In the genomic region with DNA sequence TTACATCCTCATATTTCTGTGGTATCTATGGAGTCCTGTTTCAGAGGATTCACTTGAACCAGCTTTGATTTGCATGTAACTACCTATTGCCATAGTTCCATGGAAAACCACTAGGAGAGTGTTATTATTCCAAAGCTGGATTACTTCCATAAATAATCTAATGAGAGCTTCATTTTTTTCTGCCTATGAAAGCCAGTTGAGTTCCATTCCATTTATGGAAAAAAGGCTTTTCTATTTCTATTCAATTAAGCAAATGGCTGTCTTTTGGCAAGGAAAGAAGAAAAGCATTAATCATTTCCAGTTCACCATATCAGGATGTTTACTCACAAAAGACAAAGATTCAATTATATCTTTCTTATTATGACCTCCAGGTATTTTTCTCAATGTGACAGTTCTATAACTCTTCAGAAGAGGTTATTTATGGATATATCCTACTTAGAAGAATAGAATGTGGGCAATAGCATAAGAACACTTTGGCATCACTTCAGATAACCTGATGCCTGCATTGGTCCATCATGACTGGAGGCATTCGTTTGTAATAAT, we compare ENCODE assay signal across 20 cellular contexts.
DNase-seq lines count a peak whose midpoint lies in the region; TF ChIP-seq lines count a peak whose summit lies in the region.
"Had no signal": no experiment of that assay in that cellular context is flagged by ENCODE, and none has a peak within 500 bp of the region (broad histone marks: within the 10 kb centered on the region; RNA-seq: fewer than 3 reads in every experiment).

No MANE protein-coding gene starts in this region.

- H3K36me3 Mint-ChIP-seq in mesothelial cell of epicardium: no peaks in the 10 kb centered on the region

- peaks cover 59% of the 10 kb centered on the region for H3K4me1 Mint-ChIP-seq in mesothelial cell of epicardium

- TF ChIP-seq POLR2A in lower leg skin (IDR thresholded peaks at IDR 0.05): no peak

- in situ Hi-C loops in Caki2 (cut with HindIII; ENCODE audit: low pct_unique_long_range_greater_than_20kb, low sequenced_read_pairs): loop anchor here (25.0 kb wide), 1 partner anchor 313 kb away; no protein-coding TSS in a partner anchor

- peaks cover 4% of the 10 kb centered on the region for H3K9me3 Mint-ChIP-seq in mesothelial cell of epicardium

- no peaks in the 10 kb centered on the region for H3K27me3 Mint-ChIP-seq in mesothelial cell of epicardium (ENCODE audit: low read depth)

- no peak for TF ChIP-seq CTCF in mesothelial cell of epicardium (IDR thresholded peaks at IDR 0.05; ENCODE audit: unreplicated experiment)
- no peak for TF ChIP-seq CTCF in lower leg skin (IDR thresholded peaks at IDR 0.05)

- H3K4me3 ChIP-seq in lower leg skin (ENCODE audit: low read depth, poor library complexity, severe bottlenecking): no peak overlapping the region
- H3K4me3 ChIP-seq: left ventricle myocardium inferior, pancreas had no signal

- H3K4me3 Mint-ChIP-seq in mesothelial cell of epicardium: no peak overlapping the region

- intact Hi-C loops in lower leg skin (cut with DNase I; ENCODE audit: low total_unique reads): no loop called here

- H3K27ac Mint-ChIP-seq in mesothelial cell of epicardium: peak overlapping the region; percentile 74

- peak; percentile 84 for DNase-seq in Caki2 (ENCODE audit: low read depth)
- peak; percentile 85 for DNase-seq in NCI-H1048 (lab: John Stamatoyannopoulos, UW)
- peak; percentile 76 for DNase-seq in dermis blood vessel endothelial cell
- no peak for DNase-seq in mesothelial cell of epicardium (ENCODE audit: low spot score in 2 of 2, unreplicated experiment in 2 of 2)
- DNase-seq in lower leg skin (ENCODE audit: low spot score in 2 of 2): no peak
- DNase-seq in KG1 (lab: John Stamatoyannopoulos, UW): no peak
- no peak for DNase-seq in cerebellum (ENCODE audit: low spot score)
- DNase-seq in NCI-H510A treated with DMSO at 0.1 percent for 48 hours (lab: John Stamatoyannopoulos, UW): no peak
- DNase-seq: activated CD4-positive, alpha-beta T cell treated with anti-CD3 and anti-CD28 coated beads for 4 hours; activated CD8-positive, alpha-beta memory T cell treated with anti-CD3 and anti-CD28 coated beads, Interleukin-2, amount 50 U/mL, for 4 hours; activated gamma-delta T cell treated with Interleukin-2 at 50 U/mL for 16 hours; amygdala; Kasumi-1; left ventricle myocardium inferior; NCI-H1436; NCI-H2227 treated with DMSO at 0.1 percent for 48 hours; pancreas; RPMI8226; stimulated activated CD4-positive, alpha-beta T cell treated with anti-CD3 and anti-CD28 coated beads, Interleukin-1b, Interleukin-23, amount 100 ng/mL, for 48 hours; stimulated activated naive CD8-positive, alpha-beta T cell treated with anti-CD3 and anti-CD28 coated beads, Interleukin-15, Interleukin-2, amounts not matched to agents 100 U/mL and 50 U/mL, for 24 hours had no signal

- WGBS in lower leg skin, 2 donors: 47 to 74% methylated on average over 1 of the region's 1 CpG

Comparison
In these comparisons a context has a peak if more than half of its experiments do, and no peak if none do; other contexts are left out.
1. DNase-seq: peak in Caki2 (single experiment), NCI-H1048 (single experiment) and dermis blood vessel endothelial cell (single experiment); none in mesothelial cell of epicardium (0 of 2), lower leg skin (0 of 2), KG1 (single experiment), cerebellum (single experiment) and NCI-H510A treated with DMSO at 0.1 percent for 48 hours (single experiment).